ENCODE assay signal across 6 cellular contexts in the genomic region with DNA sequence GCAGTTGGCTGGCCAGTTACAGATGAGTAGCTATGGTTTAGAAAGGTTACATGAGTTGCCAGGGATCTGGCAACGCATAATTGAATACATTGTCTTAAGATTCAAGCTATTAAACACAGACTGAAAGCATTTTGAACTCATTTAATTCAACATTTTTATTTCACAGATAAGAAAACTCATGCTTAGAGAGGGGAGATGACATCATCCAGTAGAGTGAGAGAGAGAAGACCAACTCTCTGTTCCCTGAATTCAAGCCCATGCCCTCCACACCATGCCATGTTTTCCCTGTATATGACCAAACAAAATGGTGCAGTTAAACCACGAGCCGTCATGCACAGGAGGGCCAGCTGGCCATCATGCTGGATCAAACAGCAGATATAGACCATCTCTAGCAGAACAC. TPM values are rescaled to one million over a fixed set of nuclear protein-coding genes. Genes with fewer than 3 reads are reported as not detected.
"Had no signal": no experiment of that assay in that cellular context is flagged by ENCODE, and none has a peak within 500 bp of the region (broad histone marks: within the 10 kb centered on the region; RNA-seq: fewer than 3 reads in every experiment).

No MANE protein-coding gene starts in this region.

- H3K4me3 ChIP-seq: GM23248, HAP-1 had no signal

- H2AFZ ChIP-seq: GM23248 had no signal

- H3K27ac ChIP-seq: GM23248 had no signal

- ATAC-seq: HCT116 had no signal

- H3K9me3 ChIP-seq: HAP-1 had no signal

- DNase-seq: GM23248, GOT3, H7 had no signal

- H3K9ac ChIP-seq: GM23248 had no signal

- H3K36me3 ChIP-seq: HAP-1 had no signal

RNA-seq across cellular contexts. Expression of a gene that starts 22.6 kb away (rescaled TPM):
- total RNA-seq: GM23248, HT-29 had no signal
